9 cellular contexts compared by ENCODE assay signal in the genomic region with DNA sequence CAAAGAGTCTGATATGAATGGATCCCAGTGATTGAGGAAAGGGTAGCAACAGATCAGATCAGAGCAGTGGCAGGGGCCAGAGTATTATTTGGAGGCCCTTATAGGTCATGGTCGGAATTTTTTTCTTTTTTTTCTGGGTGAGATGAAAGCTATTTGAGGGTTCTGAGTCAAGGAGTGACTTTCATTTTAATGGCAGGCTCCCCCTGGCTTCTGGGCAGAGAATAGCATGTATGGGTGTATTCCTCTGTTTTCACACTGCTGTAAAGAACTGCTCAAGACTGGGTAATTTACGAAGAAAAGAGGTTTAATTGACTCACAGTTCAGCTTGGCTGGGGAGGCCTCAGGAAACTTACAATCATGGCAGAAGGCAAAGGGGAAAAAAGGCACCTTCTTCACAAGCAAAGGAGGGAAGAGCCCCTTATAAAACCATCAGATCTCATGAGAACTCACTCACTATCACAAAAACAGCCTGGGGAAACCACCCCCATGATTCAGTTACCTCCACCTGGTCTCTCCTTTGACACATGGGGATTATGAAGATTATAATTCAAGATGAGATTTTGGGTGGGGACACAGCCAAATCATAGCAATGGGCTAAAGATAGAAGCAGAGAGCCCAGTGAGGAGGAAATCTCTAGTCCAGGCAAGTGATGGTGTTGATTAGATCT. TPM values are rescaled to one million over a fixed set of nuclear protein-coding genes. Genes with fewer than 3 reads are reported as not detected.
DNase-seq lines count a peak whose midpoint lies in the region; ATAC-seq and TF ChIP-seq lines count a peak whose summit lies in the region.
"Had no signal": no experiment of that assay in that cellular context is flagged by ENCODE, and none has a peak within 500 bp of the region (broad histone marks: within the 10 kb centered on the region; RNA-seq: fewer than 3 reads in every experiment).

No MANE protein-coding gene starts in this region.

- H3K4me3 ChIP-seq in MG63: no peak overlapping the region

- peak; percentile 25 for DNase-seq in GDM1 (lab: John Stamatoyannopoulos, UW)
- peak; percentile 18 for DNase-seq in MG63
- DNase-seq in activated T-cell treated with anti-CD3 and anti-CD28 coated beads for 48 hours (ENCODE audit: low read depth): peak; percentile 33
- no peak for DNase-seq in glutamatergic neuron
- DNase-seq in stimulated activated CD8-positive, alpha-beta memory T cell treated with anti-CD3 and anti-CD28 coated beads, Interleukin-4, amount 100 ng/mL, for 48 hours: peak; percentile 61
- no peak for DNase-seq in A172 (ENCODE audit: low spot score)

- H3K27ac Mint-ChIP-seq in glutamatergic neuron (ENCODE audit: unreplicated experiment): no peak overlapping the region
- H3K27ac Mint-ChIP-seq: T-helper 1 cell treated with Interleukin-12 subunit alpha and Interleukin-12 subunit beta and Interleukin-4 antibody, amounts not matched to agents 30 μg/mL and 1 μg/mL, for 36 hours had no signal

- H3K27me3 Mint-ChIP-seq in glutamatergic neuron (ENCODE audit: unreplicated experiment): no peaks in the 10 kb centered on the region

- H3K36me3 ChIP-seq in MG63: no peaks in the 10 kb centered on the region

- H3K27me3 ChIP-seq in MG63: no peaks in the 10 kb centered on the region

- peaks cover 4% of the 10 kb centered on the region for H3K9me3 Mint-ChIP-seq in glutamatergic neuron (ENCODE audit: unreplicated experiment)
- H3K9me3 Mint-ChIP-seq: T-helper 1 cell treated with Interleukin-12 subunit alpha and Interleukin-12 subunit beta and Interleukin-4 antibody, amounts not matched to agents 30 μg/mL and 1 μg/mL, for 36 hours had no signal

- TF ChIP-seq CTCF in glutamatergic neuron (IDR thresholded peaks at IDR 0.05; ENCODE audit: partially characterized antibody, unreplicated experiment): peak; percentile 65

- no peaks in the 10 kb centered on the region for H3K4me1 Mint-ChIP-seq in glutamatergic neuron (ENCODE audit: low read depth, unreplicated experiment)

- H3K4me3 Mint-ChIP-seq in glutamatergic neuron (ENCODE audit: unreplicated experiment): peak overlapping the region; percentile 31
- H3K4me3 Mint-ChIP-seq: T-helper 1 cell treated with Interleukin-12 subunit alpha and Interleukin-12 subunit beta and Interleukin-4 antibody, amounts not matched to agents 30 μg/mL and 1 μg/mL, for 36 hours had no signal

- H3K9me3 ChIP-seq in MG63: peaks cover 3% of the 10 kb centered on the region; the same call in 1 of the 2 replicates

- ATAC-seq in HG03354 (IDR thresholded peaks at IDR 0.05; ENCODE audit: poor library complexity, severe bottlenecking, unreplicated experiment): no peak
- no peak for ATAC-seq in GM21390 (IDR thresholded peaks at IDR 0.05; ENCODE audit: unreplicated experiment)

- H3K36me3 Mint-ChIP-seq in glutamatergic neuron (ENCODE audit: unreplicated experiment): peaks cover 10% of the 10 kb centered on the region

RNA-seq across cellular contexts. Expression of a gene that starts 3.0 kb away (rescaled TPM):
- not detected in 2 replicates for total RNA-seq in MG63 (2014; rRNA removed; shearing (Covaris generic); ENCODE audit: low replicate concordance)
- total RNA-seq in glutamatergic neuron (ENCODE audit: unreplicated experiment): 6.6 TPM
- not detected in 2 replicates for total RNA-seq in A172 (2014; rRNA removed; shearing (Covaris generic))

RNA-seq across cellular contexts. Expression of a gene that starts 7.2 kb away (rescaled TPM):
- not detected in 2 replicates for total RNA-seq in MG63 (2014; rRNA removed; shearing (Covaris generic); ENCODE audit: low replicate concordance)
- total RNA-seq in glutamatergic neuron (ENCODE audit: unreplicated experiment): not detected
- not detected in 2 replicates for total RNA-seq in A172 (2014; rRNA removed; shearing (Covaris generic))

RNA-seq across cellular contexts. Expression of a gene that starts 34.2 kb away (rescaled TPM):
- total RNA-seq in MG63 (2014; rRNA removed; shearing (Covaris generic); ENCODE audit: low replicate concordance): 13.5 and 14.6 TPM in 2 replicates
- 140 TPM for total RNA-seq in glutamatergic neuron (ENCODE audit: unreplicated experiment)
- total RNA-seq in A172 (2014; rRNA removed; shearing (Covaris generic)): 30.3 and 37.1 TPM in 2 replicates

RNA-seq across cellular contexts. Expression of a gene that starts 35.7 kb away (rescaled TPM):
- total RNA-seq in MG63 (2014; rRNA removed; shearing (Covaris generic); ENCODE audit: low replicate concordance): not detected in 2 replicates
- total RNA-seq in glutamatergic neuron (ENCODE audit: unreplicated experiment): 2.8 TPM
- total RNA-seq in A172 (2014; rRNA removed; shearing (Covaris generic)): 0.21 TPM in 1 of 2 replicates, not detected in the other

Comparison
In these comparisons a context has a peak if more than half of its experiments do, and no peak if none do; other contexts are left out.
1. DNase-seq: peak in GDM1 (single experiment), MG63 (single experiment), activated T-cell treated with anti-CD3 and anti-CD28 coated beads for 48 hours (single experiment) and stimulated activated CD8-positive, alpha-beta memory T cell treated with anti-CD3 and anti-CD28 coated beads, Interleukin-4, amount 100 ng/mL, for 48 hours (single experiment); none in glutamatergic neuron (single experiment) and A172 (single experiment).